ENCODE assay signal across 1 cellular context in the genomic region with DNA sequence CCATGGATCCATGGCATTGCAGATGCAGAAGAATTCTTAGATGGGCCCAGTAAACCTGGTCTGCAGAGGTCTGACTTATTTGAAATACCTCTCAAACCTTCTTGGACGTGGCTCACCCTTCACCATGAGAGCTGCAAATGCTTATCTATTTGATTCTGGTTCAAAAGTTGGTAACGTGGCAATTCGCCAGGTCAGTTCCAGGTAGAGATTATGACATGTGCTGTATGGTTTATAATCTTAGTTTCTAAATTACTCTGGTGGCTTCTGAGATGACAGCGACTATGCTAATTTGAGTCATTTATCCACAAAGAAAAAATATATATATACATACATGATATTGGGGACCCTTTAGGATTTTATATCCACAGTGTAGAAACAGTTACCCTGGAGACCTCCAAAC.
TF ChIP-seq lines count a peak whose summit lies in the region.

No MANE protein-coding gene starts in this region.

TF ChIP-seq in GM12878, 131 proteins besides CTCF, POLR2A, EP300 and RAD21 (continued from another document):
- TF ChIP-seq, protein P1, sequence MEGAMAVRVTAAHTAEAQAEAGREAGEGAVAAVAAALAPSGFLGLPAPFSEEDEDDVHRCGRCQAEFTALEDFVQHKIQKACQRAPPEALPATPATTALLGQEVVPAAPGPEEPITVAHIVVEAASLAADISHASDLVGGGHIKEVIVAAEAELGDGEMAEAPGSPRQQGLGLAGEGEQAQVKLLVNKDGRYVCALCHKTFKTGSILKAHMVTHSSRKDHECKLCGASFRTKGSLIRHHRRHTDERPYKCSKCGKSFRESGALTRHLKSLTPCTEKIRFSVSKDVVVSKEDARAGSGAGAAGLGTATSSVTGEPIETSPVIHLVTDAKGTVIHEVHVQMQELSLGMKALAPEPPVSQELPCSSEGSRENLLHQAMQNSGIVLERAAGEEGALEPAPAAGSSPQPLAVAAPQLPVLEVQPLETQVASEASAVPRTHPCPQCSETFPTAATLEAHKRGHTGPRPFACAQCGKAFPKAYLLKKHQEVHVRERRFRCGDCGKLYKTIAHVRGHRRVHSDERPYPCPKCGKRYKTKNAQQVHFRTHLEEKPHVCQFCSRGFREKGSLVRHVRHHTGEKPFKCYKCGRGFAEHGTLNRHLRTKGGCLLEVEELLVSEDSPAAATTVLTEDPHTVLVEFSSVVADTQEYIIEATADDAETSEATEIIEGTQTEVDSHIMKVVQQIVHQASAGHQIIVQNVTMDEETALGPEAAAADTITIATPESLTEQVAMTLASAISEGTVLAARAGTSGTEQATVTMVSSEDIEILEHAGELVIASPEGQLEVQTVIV (IDR thresholded peaks at IDR 0.05; ENCODE audit: borderline replicate concordance, partially characterized antibody): no peak
- TF ChIP-seq JUNB (IDR thresholded peaks at IDR 0.05) (peak; percentile 91), MEF2A (IDR thresholded peaks at IDR 0.05; ENCODE audit: insufficient read depth, low read depth, low read length) (0 out of 2 replicates have a peak, but pooled peaks have one; percentile 8), NR2C2 (IDR thresholded peaks at IDR 0.05; ENCODE audit: borderline replicate concordance, control insufficient read depth, insufficient read length, low read depth) (no peak), DPF2 (IDR thresholded peaks at IDR 0.05) (no peak), IKZF1 (conservative IDR thresholded peaks at IDR 0.05) (no peak)
- TF ChIP-seq, protein P2, sequence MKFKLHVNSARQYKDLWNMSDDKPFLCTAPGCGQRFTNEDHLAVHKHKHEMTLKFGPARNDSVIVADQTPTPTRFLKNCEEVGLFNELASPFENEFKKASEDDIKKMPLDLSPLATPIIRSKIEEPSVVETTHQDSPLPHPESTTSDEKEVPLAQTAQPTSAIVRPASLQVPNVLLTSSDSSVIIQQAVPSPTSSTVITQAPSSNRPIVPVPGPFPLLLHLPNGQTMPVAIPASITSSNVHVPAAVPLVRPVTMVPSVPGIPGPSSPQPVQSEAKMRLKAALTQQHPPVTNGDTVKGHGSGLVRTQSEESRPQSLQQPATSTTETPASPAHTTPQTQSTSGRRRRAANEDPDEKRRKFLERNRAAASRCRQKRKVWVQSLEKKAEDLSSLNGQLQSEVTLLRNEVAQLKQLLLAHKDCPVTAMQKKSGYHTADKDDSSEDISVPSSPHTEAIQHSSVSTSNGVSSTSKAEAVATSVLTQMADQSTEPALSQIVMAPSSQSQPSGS (IDR thresholded peaks at IDR 0.05; ENCODE audit: low read length): peak; percentile 29; the same call in 1 of the 2 replicates
